In the genomic region with DNA sequence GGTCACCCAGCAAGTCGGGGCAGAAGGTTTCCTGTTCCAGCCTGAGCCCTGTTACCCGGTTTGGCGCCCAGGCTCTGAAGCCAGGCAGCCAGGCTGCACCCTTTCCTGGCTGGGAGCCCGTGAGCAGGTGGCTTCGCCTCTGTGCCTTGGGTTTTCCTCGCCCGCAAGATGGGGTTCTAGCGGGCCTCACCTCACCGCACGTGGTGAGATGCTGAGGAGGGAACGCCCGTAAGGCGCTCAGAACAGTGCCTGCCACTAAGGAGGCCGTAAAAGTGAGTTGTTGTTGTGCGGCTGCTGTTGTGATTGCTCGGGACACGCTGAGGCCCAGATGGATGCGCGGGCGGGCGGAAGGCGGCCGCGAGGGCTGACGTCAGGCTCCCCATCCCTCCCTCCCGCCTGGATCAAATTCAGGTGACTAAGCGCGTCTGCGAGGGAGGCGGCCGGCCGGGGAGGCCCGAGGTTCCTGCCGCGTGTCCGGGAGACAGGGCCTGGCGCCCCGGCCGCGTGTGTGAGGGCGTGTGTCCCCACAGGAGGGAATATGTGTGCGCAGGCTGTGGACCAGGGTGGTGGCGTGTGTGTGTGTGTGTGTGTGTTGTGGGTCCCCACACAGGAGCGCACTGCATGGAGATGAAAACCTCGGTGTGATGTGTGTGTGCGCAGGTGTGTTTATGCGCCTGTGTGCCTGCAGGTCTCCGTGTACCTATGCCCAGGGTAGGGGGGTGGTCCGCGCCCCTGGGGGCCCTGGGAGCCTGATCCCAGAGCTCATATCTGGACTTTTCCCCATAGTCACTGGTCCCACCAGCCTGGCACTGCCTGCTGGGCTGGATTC, we compare ENCODE assay signal across 2 cellular contexts.
A peak's percentile ranks its signal among the peaks of the same experiment; 100 is the strongest.
TF ChIP-seq lines count a peak whose summit lies in the region.

No MANE protein-coding gene starts in this region.

TF ChIP-seq in SK-N-SH treated with all-trans-retinoic acid at 6 μM for 48 hours, 23 proteins besides CTCF, POLR2A, EP300 and RAD21:
- TF ChIP-seq, protein P1, sequence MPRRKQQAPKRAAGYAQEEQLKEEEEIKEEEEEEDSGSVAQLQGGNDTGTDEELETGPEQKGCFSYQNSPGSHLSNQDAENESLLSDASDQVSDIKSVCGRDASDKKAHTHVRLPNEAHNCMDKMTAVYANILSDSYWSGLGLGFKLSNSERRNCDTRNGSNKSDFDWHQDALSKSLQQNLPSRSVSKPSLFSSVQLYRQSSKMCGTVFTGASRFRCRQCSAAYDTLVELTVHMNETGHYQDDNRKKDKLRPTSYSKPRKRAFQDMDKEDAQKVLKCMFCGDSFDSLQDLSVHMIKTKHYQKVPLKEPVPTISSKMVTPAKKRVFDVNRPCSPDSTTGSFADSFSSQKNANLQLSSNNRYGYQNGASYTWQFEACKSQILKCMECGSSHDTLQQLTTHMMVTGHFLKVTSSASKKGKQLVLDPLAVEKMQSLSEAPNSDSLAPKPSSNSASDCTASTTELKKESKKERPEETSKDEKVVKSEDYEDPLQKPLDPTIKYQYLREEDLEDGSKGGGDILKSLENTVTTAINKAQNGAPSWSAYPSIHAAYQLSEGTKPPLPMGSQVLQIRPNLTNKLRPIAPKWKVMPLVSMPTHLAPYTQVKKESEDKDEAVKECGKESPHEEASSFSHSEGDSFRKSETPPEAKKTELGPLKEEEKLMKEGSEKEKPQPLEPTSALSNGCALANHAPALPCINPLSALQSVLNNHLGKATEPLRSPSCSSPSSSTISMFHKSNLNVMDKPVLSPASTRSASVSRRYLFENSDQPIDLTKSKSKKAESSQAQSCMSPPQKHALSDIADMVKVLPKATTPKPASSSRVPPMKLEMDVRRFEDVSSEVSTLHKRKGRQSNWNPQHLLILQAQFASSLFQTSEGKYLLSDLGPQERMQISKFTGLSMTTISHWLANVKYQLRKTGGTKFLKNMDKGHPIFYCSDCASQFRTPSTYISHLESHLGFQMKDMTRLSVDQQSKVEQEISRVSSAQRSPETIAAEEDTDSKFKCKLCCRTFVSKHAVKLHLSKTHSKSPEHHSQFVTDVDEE (CRISPR knock-in tag; IDR thresholded peaks at IDR 0.05), result no peak
- TF ChIP-seq, protein P2, sequence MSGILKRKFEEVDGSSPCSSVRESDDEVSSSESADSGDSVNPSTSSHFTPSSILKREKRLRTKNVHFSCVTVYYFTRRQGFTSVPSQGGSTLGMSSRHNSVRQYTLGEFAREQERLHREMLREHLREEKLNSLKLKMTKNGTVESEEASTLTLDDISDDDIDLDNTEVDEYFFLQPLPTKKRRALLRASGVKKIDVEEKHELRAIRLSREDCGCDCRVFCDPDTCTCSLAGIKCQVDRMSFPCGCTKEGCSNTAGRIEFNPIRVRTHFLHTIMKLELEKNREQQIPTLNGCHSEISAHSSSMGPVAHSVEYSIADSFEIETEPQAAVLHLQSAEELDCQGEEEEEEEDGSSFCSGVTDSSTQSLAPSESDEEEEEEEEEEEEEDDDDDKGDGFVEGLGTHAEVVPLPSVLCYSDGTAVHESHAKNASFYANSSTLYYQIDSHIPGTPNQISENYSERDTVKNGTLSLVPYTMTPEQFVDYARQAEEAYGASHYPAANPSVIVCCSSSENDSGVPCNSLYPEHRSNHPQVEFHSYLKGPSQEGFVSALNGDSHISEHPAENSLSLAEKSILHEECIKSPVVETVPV (CRISPR knock-in tag; IDR thresholded peaks at IDR 0.05), result no peak
- TF ChIP-seq ESRRG (CRISPR knock-in tag; IDR thresholded peaks at IDR 0.05) (no peak), ISL1 (CRISPR knock-in tag; IDR thresholded peaks at IDR 0.05) (no peak)
- TF ChIP-seq, protein P3, sequence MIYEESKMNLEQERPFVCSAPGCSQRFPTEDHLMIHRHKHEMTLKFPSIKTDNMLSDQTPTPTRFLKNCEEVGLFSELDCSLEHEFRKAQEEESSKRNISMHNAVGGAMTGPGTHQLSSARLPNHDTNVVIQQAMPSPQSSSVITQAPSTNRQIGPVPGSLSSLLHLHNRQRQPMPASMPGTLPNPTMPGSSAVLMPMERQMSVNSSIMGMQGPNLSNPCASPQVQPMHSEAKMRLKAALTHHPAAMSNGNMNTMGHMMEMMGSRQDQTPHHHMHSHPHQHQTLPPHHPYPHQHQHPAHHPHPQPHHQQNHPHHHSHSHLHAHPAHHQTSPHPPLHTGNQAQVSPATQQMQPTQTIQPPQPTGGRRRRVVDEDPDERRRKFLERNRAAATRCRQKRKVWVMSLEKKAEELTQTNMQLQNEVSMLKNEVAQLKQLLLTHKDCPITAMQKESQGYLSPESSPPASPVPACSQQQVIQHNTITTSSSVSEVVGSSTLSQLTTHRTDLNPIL (CRISPR knock-in tag; IDR thresholded peaks at IDR 0.05; ENCODE audit: low read depth), result no peak
- TF ChIP-seq, protein P4, sequence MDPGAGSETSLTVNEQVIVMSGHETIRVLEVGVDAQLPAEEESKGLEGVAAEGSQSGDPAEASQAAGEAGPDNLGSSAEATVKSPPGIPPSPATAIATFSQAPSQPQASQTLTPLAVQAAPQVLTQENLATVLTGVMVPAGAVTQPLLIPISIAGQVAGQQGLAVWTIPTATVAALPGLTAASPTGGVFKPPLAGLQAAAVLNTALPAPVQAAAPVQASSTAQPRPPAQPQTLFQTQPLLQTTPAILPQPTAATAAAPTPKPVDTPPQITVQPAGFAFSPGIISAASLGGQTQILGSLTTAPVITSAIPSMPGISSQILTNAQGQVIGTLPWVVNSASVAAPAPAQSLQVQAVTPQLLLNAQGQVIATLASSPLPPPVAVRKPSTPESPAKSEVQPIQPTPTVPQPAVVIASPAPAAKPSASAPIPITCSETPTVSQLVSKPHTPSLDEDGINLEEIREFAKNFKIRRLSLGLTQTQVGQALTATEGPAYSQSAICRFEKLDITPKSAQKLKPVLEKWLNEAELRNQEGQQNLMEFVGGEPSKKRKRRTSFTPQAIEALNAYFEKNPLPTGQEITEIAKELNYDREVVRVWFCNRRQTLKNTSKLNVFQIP (CRISPR knock-in tag; IDR thresholded peaks at IDR 0.05; ENCODE audit: borderline replicate concordance, low read depth), result no peak

TF ChIP-seq in WTC11, 78 proteins besides CTCF, POLR2A, EP300 and RAD21 (continued from another document):
- TF ChIP-seq, protein P5, sequence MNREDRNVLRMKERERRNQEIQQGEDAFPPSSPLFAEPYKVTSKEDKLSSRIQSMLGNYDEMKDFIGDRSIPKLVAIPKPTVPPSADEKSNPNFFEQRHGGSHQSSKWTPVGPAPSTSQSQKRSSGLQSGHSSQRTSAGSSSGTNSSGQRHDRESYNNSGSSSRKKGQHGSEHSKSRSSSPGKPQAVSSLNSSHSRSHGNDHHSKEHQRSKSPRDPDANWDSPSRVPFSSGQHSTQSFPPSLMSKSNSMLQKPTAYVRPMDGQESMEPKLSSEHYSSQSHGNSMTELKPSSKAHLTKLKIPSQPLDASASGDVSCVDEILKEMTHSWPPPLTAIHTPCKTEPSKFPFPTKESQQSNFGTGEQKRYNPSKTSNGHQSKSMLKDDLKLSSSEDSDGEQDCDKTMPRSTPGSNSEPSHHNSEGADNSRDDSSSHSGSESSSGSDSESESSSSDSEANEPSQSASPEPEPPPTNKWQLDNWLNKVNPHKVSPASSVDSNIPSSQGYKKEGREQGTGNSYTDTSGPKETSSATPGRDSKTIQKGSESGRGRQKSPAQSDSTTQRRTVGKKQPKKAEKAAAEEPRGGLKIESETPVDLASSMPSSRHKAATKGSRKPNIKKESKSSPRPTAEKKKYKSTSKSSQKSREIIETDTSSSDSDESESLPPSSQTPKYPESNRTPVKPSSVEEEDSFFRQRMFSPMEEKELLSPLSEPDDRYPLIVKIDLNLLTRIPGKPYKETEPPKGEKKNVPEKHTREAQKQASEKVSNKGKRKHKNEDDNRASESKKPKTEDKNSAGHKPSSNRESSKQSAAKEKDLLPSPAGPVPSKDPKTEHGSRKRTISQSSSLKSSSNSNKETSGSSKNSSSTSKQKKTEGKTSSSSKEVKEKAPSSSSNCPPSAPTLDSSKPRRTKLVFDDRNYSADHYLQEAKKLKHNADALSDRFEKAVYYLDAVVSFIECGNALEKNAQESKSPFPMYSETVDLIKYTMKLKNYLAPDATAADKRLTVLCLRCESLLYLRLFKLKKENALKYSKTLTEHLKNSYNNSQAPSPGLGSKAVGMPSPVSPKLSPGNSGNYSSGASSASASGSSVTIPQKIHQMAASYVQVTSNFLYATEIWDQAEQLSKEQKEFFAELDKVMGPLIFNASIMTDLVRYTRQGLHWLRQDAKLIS (CRISPR knock-in tag; IDR thresholded peaks at IDR 0.05; ENCODE audit: borderline replicate concordance), result no peak
- TF ChIP-seq NFATC4 (CRISPR knock-in tag; IDR thresholded peaks at IDR 0.05) (no peak), SP1 (CRISPR knock-in tag; conservative IDR thresholded peaks at IDR 0.05) (no peak), JAZF1 (CRISPR knock-in tag; IDR thresholded peaks at IDR 0.05) (no peak), FOXJ3 (CRISPR knock-in tag; IDR thresholded peaks at IDR 0.05; ENCODE audit: borderline replicate concordance) (no peak)
- TF ChIP-seq, protein P6, sequence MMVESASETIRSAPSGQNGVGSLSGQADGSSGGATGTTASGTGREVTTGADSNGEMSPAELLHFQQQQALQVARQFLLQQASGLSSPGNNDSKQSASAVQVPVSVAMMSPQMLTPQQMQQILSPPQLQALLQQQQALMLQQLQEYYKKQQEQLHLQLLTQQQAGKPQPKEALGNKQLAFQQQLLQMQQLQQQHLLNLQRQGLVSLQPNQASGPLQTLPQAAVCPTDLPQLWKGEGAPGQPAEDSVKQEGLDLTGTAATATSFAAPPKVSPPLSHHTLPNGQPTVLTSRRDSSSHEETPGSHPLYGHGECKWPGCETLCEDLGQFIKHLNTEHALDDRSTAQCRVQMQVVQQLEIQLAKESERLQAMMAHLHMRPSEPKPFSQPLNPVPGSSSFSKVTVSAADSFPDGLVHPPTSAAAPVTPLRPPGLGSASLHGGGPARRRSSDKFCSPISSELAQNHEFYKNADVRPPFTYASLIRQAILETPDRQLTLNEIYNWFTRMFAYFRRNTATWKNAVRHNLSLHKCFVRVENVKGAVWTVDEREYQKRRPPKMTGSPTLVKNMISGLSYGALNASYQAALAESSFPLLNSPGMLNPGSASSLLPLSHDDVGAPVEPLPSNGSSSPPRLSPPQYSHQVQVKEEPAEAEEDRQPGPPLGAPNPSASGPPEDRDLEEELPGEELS (CRISPR knock-in tag; IDR thresholded peaks at IDR 0.05), result peak; percentile 18; the same call in 1 of the 2 replicates
